In the genomic region with DNA sequence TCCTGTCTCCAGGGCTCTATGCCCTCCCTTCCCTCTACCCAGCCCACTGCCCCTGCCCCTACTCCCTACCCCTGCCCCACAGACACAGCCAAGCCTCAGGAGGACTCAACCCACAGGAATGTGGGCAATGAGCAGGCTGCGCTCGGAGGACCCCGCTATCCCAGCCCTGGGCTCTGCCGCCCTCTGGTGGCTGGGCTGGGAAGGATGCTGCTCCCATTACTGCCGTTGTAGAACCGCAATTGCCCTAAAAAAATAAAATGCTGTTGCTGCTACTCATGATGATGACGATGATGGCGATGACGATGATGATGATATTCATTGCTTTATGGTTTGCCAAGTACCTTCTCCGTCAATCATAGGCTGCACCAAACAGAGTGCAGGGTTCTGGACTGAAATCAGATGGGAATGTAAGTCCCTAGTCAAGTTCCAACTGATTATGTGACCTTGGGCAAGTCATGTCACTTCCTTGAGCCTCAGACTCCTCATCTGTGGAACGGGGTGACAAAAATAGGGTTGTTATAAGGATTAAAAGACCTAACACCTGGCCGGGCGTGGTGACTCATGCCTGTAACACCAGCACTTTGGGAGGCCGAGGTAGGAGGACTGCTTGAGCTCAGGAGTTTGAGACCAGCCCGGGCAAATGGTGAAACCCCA, we compare ENCODE assay signal across 8 cellular contexts. TPM values are rescaled to one million over a fixed set of nuclear protein-coding genes. Genes with fewer than 3 reads are reported as not detected.
A peak's percentile ranks its signal among the peaks of the same experiment; 100 is the strongest.
DNase-seq lines count a peak whose midpoint lies in the region; ATAC-seq and TF ChIP-seq lines count a peak whose summit lies in the region.

No MANE protein-coding gene starts in this region.

- H3K4me3 Mint-ChIP-seq in naive thymus-derived CD4-positive, alpha-beta T cell: no peak overlapping the region
- H3K4me3 Mint-ChIP-seq in stimulated activated naive B cell treated with anti-CD40 and anti-IgM and Interleukin-4, amounts not matched to agents 10 μg/mL and 1 μg/mL and 100 μg/mL, for 72 hours: no peak overlapping the region

- H3K4me1 Mint-ChIP-seq in naive thymus-derived CD4-positive, alpha-beta T cell: peaks cover 0 to 7% (median 0%) of the 10 kb centered on the region in 7 donors
- H3K4me1 Mint-ChIP-seq in stimulated activated naive B cell treated with anti-CD40 and anti-IgM and Interleukin-4, amounts not matched to agents 10 μg/mL and 1 μg/mL and 100 μg/mL, for 72 hours: peaks cover 4% of the 10 kb centered on the region in 2 donors

- no peaks in the 10 kb centered on the region for H3K9me3 Mint-ChIP-seq in naive thymus-derived CD4-positive, alpha-beta T cell
- H3K9me3 Mint-ChIP-seq in stimulated activated naive B cell treated with anti-CD40 and anti-IgM and Interleukin-4, amounts not matched to agents 10 μg/mL and 1 μg/mL and 100 μg/mL, for 72 hours: no peaks in the 10 kb centered on the region

- H3K79me2 ChIP-seq in OCI-LY3 (ENCODE audit: low read length): no peaks in the 10 kb centered on the region

- DNase-seq in CD1c-positive myeloid dendritic cell (ENCODE audit: extremely low spot score) (peak; percentile 82), HEK293T (ENCODE audit: extremely low spot score) (peak; percentile 86), activated T-cell treated with anti-CD3 and anti-CD28 coated beads for 4 hours (peak; percentile 72), epithelial cell of proximal tubule (ENCODE audit: low read depth) (no peak)
- DNase-seq in naive thymus-derived CD4-positive, alpha-beta T cell: peak; percentile 59 to 87 (median 75)
- DNase-seq in stimulated activated naive B cell treated with anti-CD40 and anti-IgM and Interleukin-4, amounts not matched to agents 10 μg/mL and 1 μg/mL and 100 μg/mL, for 72 hours: peak; percentile 55

- H3K27ac Mint-ChIP-seq in naive thymus-derived CD4-positive, alpha-beta T cell: no peak overlapping the region
- no peak overlapping the region for H3K27ac Mint-ChIP-seq in stimulated activated naive B cell treated with anti-CD40 and anti-IgM and Interleukin-4, amounts not matched to agents 10 μg/mL and 1 μg/mL and 100 μg/mL, for 72 hours

- H3K36me3 Mint-ChIP-seq in naive thymus-derived CD4-positive, alpha-beta T cell: no peaks in the 10 kb centered on the region
- H3K36me3 Mint-ChIP-seq in stimulated activated naive B cell treated with anti-CD40 and anti-IgM and Interleukin-4, amounts not matched to agents 10 μg/mL and 1 μg/mL and 100 μg/mL, for 72 hours: no peaks in the 10 kb centered on the region

- H3K27me3 ChIP-seq in OCI-LY3 (ENCODE audit: low read depth, low read length): peaks cover 6% of the 10 kb centered on the region; the same call in 1 of the 2 replicates
- no peaks in the 10 kb centered on the region for H3K27me3 ChIP-seq in naive thymus-derived CD4-positive, alpha-beta T cell (ENCODE audit: control insufficient read depth in 2 of 2, insufficient read depth in 2 of 2, low read length in 2 of 2)

- ATAC-seq in naive thymus-derived CD4-positive, alpha-beta T cell: peak; percentile 94
- peak; percentile 85 to 89 for ATAC-seq in stimulated activated naive B cell treated with anti-CD40 and anti-IgM and Interleukin-4, amounts not matched to agents 10 μg/mL and 1 μg/mL and 100 μg/mL, for 72 hours (replicated peaks)
- ATAC-seq in HG02610 (IDR thresholded peaks at IDR 0.05; ENCODE audit: unreplicated experiment): no peak

- intact Hi-C loops in naive thymus-derived CD4-positive, alpha-beta T cell (cut with micrococcal nuclease): loop anchor here (1.0 to 2.0 kb wide), 5 partner anchors 29 to 179 kb away; no protein-coding TSS in a partner anchor

- H3K4me3 ChIP-seq in OCI-LY3 (ENCODE audit: low read length): 0 out of 2 replicates have a peak overlapping the region, but pooled peaks have one; percentile 34
- no peak overlapping the region for H3K4me3 ChIP-seq in epithelial cell of proximal tubule (ENCODE audit: low read depth, low read length)
- H3K4me3 ChIP-seq in naive thymus-derived CD4-positive, alpha-beta T cell (ENCODE audit: low read length): no peak overlapping the region

- peaks cover 0 to 13% (median 0%) of the 10 kb centered on the region in 5 donors for H3K27me3 Mint-ChIP-seq in naive thymus-derived CD4-positive, alpha-beta T cell
- H3K27me3 Mint-ChIP-seq in stimulated activated naive B cell treated with anti-CD40 and anti-IgM and Interleukin-4, amounts not matched to agents 10 μg/mL and 1 μg/mL and 100 μg/mL, for 72 hours: peaks cover 5 to 16% of the 10 kb centered on the region in 2 donors

- H4K20me1 ChIP-seq in OCI-LY3 (ENCODE audit: insufficient read depth, low read length): no peaks in the 10 kb centered on the region

- CTCF ChIA-PET in HEK293T (lab: Yijun Ruan, JAX): interaction anchor here (0.6 to 9.1 kb wide), 4 partner anchors 40 to 115 kb away, joined by 3 to 123 read pairs (median 4); partner anchors contain the start of gene FAM131C
- CTCF ChIA-PET in naive thymus-derived CD4-positive, alpha-beta T cell (lab: Charles Lee): interaction anchor here (0.9 to 10.9 kb wide), 6 partner anchors 9 to 178 kb away, joined by 3 to 240 read pairs (median 4); partner anchors contain the start of gene FAM131C

- POLR2A ChIA-PET in HEK293T (lab: Yijun Ruan, JAX): interaction anchor here (2.2 kb wide), 1 partner anchor 106 kb away, joined by 5 read pairs; no protein-coding TSS in a partner anchor
- POLR2A ChIA-PET in naive thymus-derived CD4-positive, alpha-beta T cell (lab: Charles Lee): no interaction called here

- no peak overlapping the region for H3K27ac ChIP-seq in OCI-LY3 (ENCODE audit: low read length)
- no peak overlapping the region for H3K27ac ChIP-seq in naive thymus-derived CD4-positive, alpha-beta T cell (ENCODE audit: low read depth, low read length)

- 0 out of 2 replicates have a peak overlapping the region, but pooled peaks have one; percentile 27 for H3K9ac ChIP-seq in OCI-LY3 (ENCODE audit: low read length)

- H3K9me3 ChIP-seq in OCI-LY3 (ENCODE audit: insufficient read depth, low read length): no peaks in the 10 kb centered on the region
- no peaks in the 10 kb centered on the region for H3K9me3 ChIP-seq in naive thymus-derived CD4-positive, alpha-beta T cell (ENCODE audit: control insufficient read depth in 2 of 3, low read length in 3 of 3)

- H2AFZ ChIP-seq in OCI-LY3 (ENCODE audit: low read depth, low read length): peak overlapping the region; percentile 79; the same call in 1 of the 2 replicates

- H3K4me1 ChIP-seq in OCI-LY3 (ENCODE audit: low read length): peaks cover 3% of the 10 kb centered on the region; the same call in 1 of the 2 replicates
- peaks cover 0 to 4% of the 10 kb centered on the region in 2 donors for H3K4me1 ChIP-seq in naive thymus-derived CD4-positive, alpha-beta T cell (ENCODE audit: control insufficient read depth in 2 of 2, insufficient read depth in 2 of 2, low read length in 2 of 2)

- TF ChIP-seq CTCF in OCI-LY3 (IDR thresholded peaks at IDR 0.05; ENCODE audit: low read depth, low read length): peak; percentile 85
- TF ChIP-seq CTCF in epithelial cell of proximal tubule (conservative IDR thresholded peaks at IDR 0.05; ENCODE audit: low read depth, low read length): peak; percentile 98

- H3K4me2 ChIP-seq in OCI-LY3 (ENCODE audit: low read length): peak overlapping the region; percentile 49

- H3K36me3 ChIP-seq in OCI-LY3 (replicated peaks; ENCODE audit: low read depth, low read length): no peaks in the 10 kb centered on the region
- H3K36me3 ChIP-seq in naive thymus-derived CD4-positive, alpha-beta T cell (ENCODE audit: control insufficient read depth in 2 of 3, insufficient read depth in 3 of 3, low read length in 3 of 3): no peaks in the 10 kb centered on the region

TF ChIP-seq in HEK293T, 16 proteins besides CTCF, POLR2A, EP300 and RAD21:
- TF ChIP-seq SUZ12 (IDR thresholded peaks at IDR 0.05) (no peak), ARNT (IDR thresholded peaks at IDR 0.05) (no peak), ZNF384 (IDR thresholded peaks at IDR 0.05) (no peak), ELF4 (IDR thresholded peaks at IDR 0.05) (no peak), PKNOX1 (IDR thresholded peaks at IDR 0.05) (no peak), FOXK2 (IDR thresholded peaks at IDR 0.05) (no peak)
TF ChIP-seq in HEK293T: peak in this region for 0.

RNA-seq across cellular contexts. Expression of gene ARHGEF19, which starts 24.6 kb away (rescaled TPM):
- total RNA-seq in epithelial cell of proximal tubule: 7.9 and 14.3 TPM in 2 replicates
- total RNA-seq in naive thymus-derived CD4-positive, alpha-beta T cell: 10 to 100 TPM in 3 of 5 experiments, 1 to 10 TPM in 2; 8.8 to 12.4 (median 10.5) TPM
- polyA plus RNA-seq in naive thymus-derived CD4-positive, alpha-beta T cell: 1 to 10 TPM; 5.1 to 9.0 TPM

RNA-seq across cellular contexts. Expression of gene EPHA2, which starts 32.0 kb away (rescaled TPM):
- 112 and 131 TPM in 2 replicates for total RNA-seq in epithelial cell of proximal tubule
- total RNA-seq in naive thymus-derived CD4-positive, alpha-beta T cell: under 1 TPM in 2 of 5 experiments, not detected in 3; 0.59 to 0.61 TPM
- polyA plus RNA-seq in naive thymus-derived CD4-positive, alpha-beta T cell: under 1 TPM in 1 of 2 donors, not detected in 1; 0.30 TPM

RNA-seq across cellular contexts. Expression of gene CPLANE2, which starts 49.1 kb away (rescaled TPM):
- total RNA-seq in epithelial cell of proximal tubule: 2.5 and 2.8 TPM in 2 replicates
- total RNA-seq in naive thymus-derived CD4-positive, alpha-beta T cell: 10 to 100 TPM in 2 of 5 experiments, 1 to 10 TPM in 3; 6.6 to 11.4 (median 8.8) TPM
- polyA plus RNA-seq in naive thymus-derived CD4-positive, alpha-beta T cell: 1 to 10 TPM; 3.0 to 3.6 TPM

Comparison
In these comparisons a context has a peak if more than half of its experiments do, and no peak if none do; other contexts are left out.
1. RNA of gene EPHA2, which starts 32.0 kb away (total RNA-seq): 112 to 131 TPM in epithelial cell of proximal tubule; 0.59 to 0.61 TPM in naive thymus-derived CD4-positive, alpha-beta T cell; every median in the first group is over 10 times any median in the second.